8 cellular contexts compared by ENCODE assay signal in genomic region chr1:21232044-21232443, GRCh38. TPM values are rescaled to one million over a fixed set of nuclear protein-coding genes. Genes with fewer than 3 reads are reported as not detected.
DNase-seq lines count a peak whose midpoint lies in the region; ATAC-seq, FAIRE-seq and TF ChIP-seq lines count a peak whose summit lies in the region.

No MANE protein-coding gene starts in this region.

- H3K36me3 ChIP-seq in gastroesophageal sphincter: peaks cover 0 to 95% of the 10 kb centered on the region in 2 donors

- TF ChIP-seq CTCF in C4-2B (conservative IDR thresholded peaks at IDR 0.05) (peak; percentile 72), gastroesophageal sphincter (IDR thresholded peaks at IDR 0.05) (peak in 3 of 4 experiments; percentile 80 to 81 (median 81))

- H3K4me1 Mint-ChIP-seq in activated T-cell treated with anti-CD3 and anti-CD28 coated beads, Interleukin-2, amount 50 U/mL, for 4 hours (ENCODE audit: low read depth): peaks cover 1% of the 10 kb centered on the region

- no peaks in the 10 kb centered on the region for H3K27me3 ChIP-seq in gastroesophageal sphincter

- 18 to 58% methylated on average over 1 to 2 of the region's 3 CpGs for WGBS in gastroesophageal sphincter (ENCODE audit: low coverage in 1 of 2), 2 donors

- no peaks in the 10 kb centered on the region for H3K9me3 Mint-ChIP-seq in activated T-cell treated with anti-CD3 and anti-CD28 coated beads, Interleukin-2, amount 50 U/mL, for 4 hours

- H3K27ac ChIP-seq in C4-2B (no peak overlapping the region), gastroesophageal sphincter (no peak overlapping the region)

- ATAC-seq in activated T-cell treated with anti-CD3 and anti-CD28 coated beads, Interleukin-2, amount 50 U/mL, for 4 hours: peak in 1 of 2 donors; percentile 52
- ATAC-seq in gastroesophageal sphincter: peak; percentile 76
- ATAC-seq in HG03469 (IDR thresholded peaks at IDR 0.05; ENCODE audit: unreplicated experiment): no peak
- no peak for ATAC-seq in HG03139 (IDR thresholded peaks at IDR 0.05; ENCODE audit: unreplicated experiment)

- H3K27me3 Mint-ChIP-seq in activated T-cell treated with anti-CD3 and anti-CD28 coated beads, Interleukin-2, amount 50 U/mL, for 4 hours (ENCODE audit: low read depth): no peaks in the 10 kb centered on the region

- FAIRE-seq in GM12891 (lab: Jason Lieb, UNC): peak; percentile 80

- no peak overlapping the region for H3K4me3 Mint-ChIP-seq in activated T-cell treated with anti-CD3 and anti-CD28 coated beads, Interleukin-2, amount 50 U/mL, for 4 hours

- peaks cover 28% of the 10 kb centered on the region for H3K36me3 Mint-ChIP-seq in activated T-cell treated with anti-CD3 and anti-CD28 coated beads, Interleukin-2, amount 50 U/mL, for 4 hours (ENCODE audit: insufficient read depth)

- DNase-seq in GM12891 (ENCODE audit: insufficient read length, low spot score): peak; percentile 47
- DNase-seq in NCI-H2196 treated with DMSO at 0.1 percent for 48 hours (lab: John Stamatoyannopoulos, UW; ENCODE audit: unreplicated experiment): peak; percentile 19
- peak; percentile 23 for DNase-seq in activated T-cell treated with anti-CD3 and anti-CD28 coated beads, Interleukin-2, amount 50 U/mL, for 4 hours
- DNase-seq in pons (ENCODE audit: low spot score): peak; percentile 67

- H3K4me3 ChIP-seq in gastroesophageal sphincter: no peak overlapping the region

- no peak for TF ChIP-seq POLR2A in GM12891 (IDR thresholded peaks at IDR 0.05; ENCODE audit: low read depth, low read length)
- TF ChIP-seq POLR2A in gastroesophageal sphincter (IDR thresholded peaks at IDR 0.05): no peak

- H3K4me1 ChIP-seq in gastroesophageal sphincter: no peaks in the 10 kb centered on the region

- TF ChIP-seq EP300 in gastroesophageal sphincter (IDR thresholded peaks at IDR 0.05): no peak

- no peaks in the 10 kb centered on the region for H3K9me3 ChIP-seq in gastroesophageal sphincter

TF ChIP-seq in GM12891, 5 proteins besides CTCF, POLR2A, EP300 and RAD21:
- no peak for TF ChIP-seq POLR2AphosphoS5 (IDR thresholded peaks at IDR 0.05; ENCODE audit: low read depth, low read length)
- no peak for TF ChIP-seq SPI1 (IDR thresholded peaks at IDR 0.05; ENCODE audit: low read depth, low read length)
- no peak for TF ChIP-seq POU2F2 (IDR thresholded peaks at IDR 0.05; ENCODE audit: low read depth, low read length)

RNA-seq across cellular contexts. Expression of gene EIF4G3, which starts 55.3 kb away (rescaled TPM):
- 23.3 TPM for polyA plus RNA-seq in GM12891 (2012; ENCODE audit: low read depth, missing spikeins)
- 10 to 100 TPM; 43.5 to 48.5 (median 46.1) TPM for total RNA-seq in activated T-cell treated with anti-CD3 and anti-CD28 coated beads, Interleukin-2, amount 50 U/mL, for 4 hours
- 10 to 100 TPM; 48.6 to 73.6 (median 57.9) TPM for total RNA-seq in gastroesophageal sphincter

RNA-seq across cellular contexts. Expression of gene ECE1, which starts 58.2 kb away (rescaled TPM):
- 7.9 TPM for polyA plus RNA-seq in GM12891 (2012; ENCODE audit: low read depth, missing spikeins)
- 100 to 1,000 TPM; 121 to 168 (median 149) TPM for total RNA-seq in activated T-cell treated with anti-CD3 and anti-CD28 coated beads, Interleukin-2, amount 50 U/mL, for 4 hours
- total RNA-seq in gastroesophageal sphincter: 10 to 100 TPM; 68.3 to 94.7 (median 69.9) TPM
